1 cellular context compared by ENCODE assay signal in genomic region chr2:225009768-225010167, GRCh38.
TF ChIP-seq lines count a peak whose summit lies in the region.

No MANE protein-coding gene starts in this region.

TF ChIP-seq in SK-N-SH, 30 proteins besides CTCF, POLR2A, EP300 and RAD21 (continued from another document):
- no peak for TF ChIP-seq USF2 (IDR thresholded peaks at IDR 0.05; ENCODE audit: borderline replicate concordance, low read depth, low read length)
- no peak for TF ChIP-seq REST (IDR thresholded peaks at IDR 0.05; ENCODE audit: low read depth, low read length)
- TF ChIP-seq MXI1 (IDR thresholded peaks at IDR 0.05; ENCODE audit: low read depth, low read length): no peak
- no peak for TF ChIP-seq YY1 (IDR thresholded peaks at IDR 0.05; ENCODE audit: low read depth)
- TF ChIP-seq MEF2A (IDR thresholded peaks at IDR 0.05; ENCODE audit: borderline replicate concordance, low read depth): no peak
- TF ChIP-seq IRF3 (IDR thresholded peaks at IDR 0.05; ENCODE audit: low read depth, low read length): no peak
- no peak for TF ChIP-seq NRF1 (IDR thresholded peaks at IDR 0.05; ENCODE audit: low read depth, low read length)
- TF ChIP-seq TCF12 (IDR thresholded peaks at IDR 0.05): no peak
- TF ChIP-seq GABPA (IDR thresholded peaks at IDR 0.05; ENCODE audit: low read depth): no peak
- no peak for TF ChIP-seq RXRA (IDR thresholded peaks at IDR 0.05; ENCODE audit: borderline replicate concordance, low read depth)
- TF ChIP-seq RFX5 (IDR thresholded peaks at IDR 0.05; ENCODE audit: low read length): no peak
- TF ChIP-seq POLR2AphosphoS5 (IDR thresholded peaks at IDR 0.05; ENCODE audit: low read depth, low read length): no peak
